ENCODE assay signal across 18 cellular contexts in genomic region chr14:41137741-41138140, GRCh38.
"Had no signal": no experiment of that assay in that cellular context is flagged by ENCODE, and none has a peak within 500 bp of the region (broad histone marks: within the 10 kb centered on the region; RNA-seq: fewer than 3 reads in every experiment).

No MANE protein-coding gene starts in this region.

- H3K9me3 ChIP-seq: esophagus muscularis mucosa, tibial artery had no signal

- FAIRE-seq: urothelium cell line had no signal

- H3K4me3 ChIP-seq: cardiac muscle cell, dorsolateral prefrontal cortex, esophagus muscularis mucosa, skin epidermis, tibial artery had no signal

- H3K27ac ChIP-seq: dorsolateral prefrontal cortex, esophagus muscularis mucosa, skin epidermis, tibial artery had no signal

- H3K27me3 ChIP-seq: cardiac muscle cell, dorsolateral prefrontal cortex, esophagus muscularis mucosa, tibial artery had no signal

- DNase-seq: activated CD4-positive, alpha-beta T cell treated with anti-CD3 and anti-CD28 coated beads, Interleukin-2, amount 50 U/mL, for 4 hours; activated CD4-positive, CD25-positive, alpha-beta regulatory T cell treated with anti-CD3 and anti-CD28 coated beads, Interleukin-2, amount 50 U/mL, for 72 hours; activated naive CD4-positive, alpha-beta T cell treated with anti-CD3 and anti-CD28 coated beads for 36 hours; activated naive CD8-positive, alpha-beta T cell treated with anti-CD3 and anti-CD28 coated beads, Interleukin-2, amount 50 U/mL, for 24 hours; aorta; dorsolateral prefrontal cortex; foreskin fibroblast; head of caudate nucleus; kidney glomerular epithelial cell; mesendoderm; nucleus accumbens; stimulated activated CD4-positive, alpha-beta T cell treated with anti-CD3 and anti-CD28 coated beads, Interleukin-4, amount 100 ng/mL, for 24 hours; stimulated activated naive CD4-positive, alpha-beta T cell; tibial artery had no signal

- H3K4me1 ChIP-seq: esophagus muscularis mucosa, tibial artery had no signal

- H3K36me3 ChIP-seq: cardiac muscle cell, esophagus muscularis mucosa, tibial artery had no signal
